ENCODE assay signal across 10 cellular contexts in the genomic region with DNA sequence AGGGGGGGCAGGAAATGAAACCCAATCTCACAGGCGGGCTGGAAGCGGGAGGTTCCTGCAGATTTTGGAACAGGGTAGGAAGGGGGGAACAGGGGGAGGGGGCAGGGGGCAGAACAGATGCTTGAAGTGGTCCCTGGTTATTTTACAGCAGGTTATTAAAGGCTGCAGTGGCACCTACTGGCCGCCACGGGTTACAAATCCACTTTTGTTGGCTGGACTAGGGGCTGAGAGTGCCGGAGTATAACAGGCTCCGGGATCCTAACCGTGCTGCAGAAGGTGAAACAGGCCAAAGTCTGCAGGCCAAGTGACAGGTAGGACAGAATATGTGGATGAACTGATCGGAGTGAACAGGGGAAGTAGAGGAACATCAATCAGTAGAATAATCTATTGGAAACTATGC. TPM values are rescaled to one million over a fixed set of nuclear protein-coding genes. Genes with fewer than 3 reads are reported as not detected.
DNase-seq lines count a peak whose midpoint lies in the region; ATAC-seq and TF ChIP-seq lines count a peak whose summit lies in the region.
"Had no signal": no experiment of that assay in that cellular context is flagged by ENCODE, and none has a peak within 500 bp of the region (broad histone marks: within the 10 kb centered on the region; RNA-seq: fewer than 3 reads in every experiment).

No MANE protein-coding gene starts in this region.

- intact Hi-C loops in MCF 10A (cut with micrococcal nuclease): loop anchor here (1.0 to 2.0 kb wide), 2 partner anchors 31 to 223 kb away; no protein-coding TSS in a partner anchor

- no peak overlapping the region for H3K4me3 Mint-ChIP-seq in MCF 10A (ENCODE audit: unreplicated experiment)
- no peak overlapping the region for H3K4me3 Mint-ChIP-seq in T-helper 2 cell treated with Interferon-gamma antibody and Interleukin-4, amounts not matched to agents 5 μg/mL and 100 μg/mL, for 36 hours
- H3K4me3 Mint-ChIP-seq: stimulated activated naive CD8-positive, alpha-beta T cell treated with anti-CD3 and anti-CD28 coated beads, Interleukin-15, Interleukin-2, amounts not matched to agents 100 ng/mL and 50 ng/mL, for 24 hours had no signal

- no peaks in the 10 kb centered on the region for H3K9me3 Mint-ChIP-seq in MCF 10A (ENCODE audit: unreplicated experiment)
- H3K9me3 Mint-ChIP-seq in T-helper 2 cell treated with Interferon-gamma antibody and Interleukin-4, amounts not matched to agents 5 μg/mL and 100 μg/mL, for 36 hours: no peaks in the 10 kb centered on the region
- H3K9me3 Mint-ChIP-seq: stimulated activated naive CD8-positive, alpha-beta T cell treated with anti-CD3 and anti-CD28 coated beads, Interleukin-15, Interleukin-2, amounts not matched to agents 100 ng/mL and 50 ng/mL, for 24 hours had no signal

- peak; percentile 40 for TF ChIP-seq CTCF in MCF 10A (IDR thresholded peaks at IDR 0.05; ENCODE audit: unreplicated experiment)

- POLR2A ChIA-PET in MCF 10A (lab: Yijun Ruan, JAX): no interaction called here

- CTCF ChIA-PET in MCF 10A (lab: Yijun Ruan, JAX): interaction anchor here (0.6 to 3.0 kb wide), 15 partner anchors 8 to 452 kb away, joined by 3 to 20 read pairs (median 5); no protein-coding TSS in a partner anchor

- no peaks in the 10 kb centered on the region for H3K36me3 Mint-ChIP-seq in MCF 10A (ENCODE audit: insufficient read depth, unreplicated experiment)
- no peaks in the 10 kb centered on the region for H3K36me3 Mint-ChIP-seq in T-helper 2 cell treated with Interferon-gamma antibody and Interleukin-4, amounts not matched to agents 5 μg/mL and 100 μg/mL, for 36 hours (ENCODE audit: low read depth)

- no peaks in the 10 kb centered on the region for H3K4me1 Mint-ChIP-seq in MCF 10A (ENCODE audit: insufficient read depth, unreplicated experiment)
- peaks cover 6% of the 10 kb centered on the region for H3K4me1 Mint-ChIP-seq in T-helper 2 cell treated with Interferon-gamma antibody and Interleukin-4, amounts not matched to agents 5 μg/mL and 100 μg/mL, for 36 hours (ENCODE audit: low read depth)

- no TSS peak for BruUV-seq in MCF 10A (replicated peaks; lab: Mats Ljungman, UMichigan)

- no peak overlapping the region for H3K27ac Mint-ChIP-seq in MCF 10A (ENCODE audit: low read depth, unreplicated experiment)
- H3K27ac Mint-ChIP-seq in T-helper 2 cell treated with Interferon-gamma antibody and Interleukin-4, amounts not matched to agents 5 μg/mL and 100 μg/mL, for 36 hours: no peak overlapping the region
- H3K27ac Mint-ChIP-seq: stimulated activated naive CD8-positive, alpha-beta T cell treated with anti-CD3 and anti-CD28 coated beads, Interleukin-15, Interleukin-2, amounts not matched to agents 100 ng/mL and 50 ng/mL, for 24 hours had no signal

- H3K27me3 Mint-ChIP-seq in MCF 10A (ENCODE audit: insufficient read depth, unreplicated experiment): peaks cover 84% of the 10 kb centered on the region
- peaks cover 97% of the 10 kb centered on the region for H3K27me3 Mint-ChIP-seq in T-helper 2 cell treated with Interferon-gamma antibody and Interleukin-4, amounts not matched to agents 5 μg/mL and 100 μg/mL, for 36 hours (ENCODE audit: low read depth)

- ATAC-seq in GM18498 (IDR thresholded peaks at IDR 0.05; ENCODE audit: unreplicated experiment) (peak; percentile 63), HG03457 (IDR thresholded peaks at IDR 0.05; ENCODE audit: unreplicated experiment) (no peak)

- DNase-seq in CD1c-positive myeloid dendritic cell (ENCODE audit: extremely low spot score): peak; percentile 23
- peak; percentile 59 for DNase-seq in NAMALWA (ENCODE audit: low spot score)
- peak; percentile 40 for DNase-seq in MCF 10A (ENCODE audit: unreplicated experiment)
- DNase-seq in medulla oblongata (ENCODE audit: extremely low spot score): peak; percentile 31
- DNase-seq in T-helper 2 cell treated with Interferon-gamma antibody and Interleukin-4, amounts not matched to agents 5 μg/mL and 100 μg/mL, for 36 hours (ENCODE audit: low spot score): no peak
- no peak for DNase-seq in amniotic stem cell (lab: John Stamatoyannopoulos, UW)

RNA-seq across cellular contexts. Expression of a gene that starts 2.5 kb away (rescaled TPM):
- total RNA-seq in MCF 10A (2022): 104 and 117 TPM in 2 replicates

RNA-seq across cellular contexts. Expression of a gene that starts 30.0 kb away (rescaled TPM):
- 10.6 and 14.2 TPM in 2 replicates for total RNA-seq in MCF 10A (2022)

RNA-seq across cellular contexts. Expression of a gene that starts 51.4 kb away (rescaled TPM):
- total RNA-seq in MCF 10A (2022): not detected in 2 replicates
- total RNA-seq: LHCN-M2 had no signal

Comparison
In these comparisons a context has a peak if more than half of its experiments do, and no peak if none do; other contexts are left out.
1. DNase-seq: peak in CD1c-positive myeloid dendritic cell (single experiment), NAMALWA (single experiment), MCF 10A (single experiment) and medulla oblongata (single experiment); none in T-helper 2 cell treated with Interferon-gamma antibody and Interleukin-4, amounts not matched to agents 5 μg/mL and 100 μg/mL, for 36 hours (single experiment) and amniotic stem cell (single experiment).